ENCODE assay signal across 1 cellular context in genomic region chr2:202750778-202751427, GRCh38.
TF ChIP-seq lines count a peak whose summit lies in the region.

No MANE protein-coding gene starts in this region.

TF ChIP-seq in HEK293, 187 proteins besides CTCF, POLR2A, EP300 and RAD21 (continued from another document):
- TF ChIP-seq ZNF488 (tag by site-specific recombination; IDR thresholded peaks at IDR 0.05) (no peak), ZNF10 (tag by site-specific recombination; IDR thresholded peaks at IDR 0.05) (no peak), ZBTB7A (tag by site-specific recombination; IDR thresholded peaks at IDR 0.05; ENCODE audit: low read depth) (no peak), ZNF311 (tag by site-specific recombination; IDR thresholded peaks at IDR 0.05; ENCODE audit: borderline replicate concordance) (no peak), ZXDB (tag by site-specific recombination; IDR thresholded peaks at IDR 0.05) (no peak), ZFP41 (tag by site-specific recombination; IDR thresholded peaks at IDR 0.05; ENCODE audit: borderline replicate concordance) (no peak), ZNF623 (tag by site-specific recombination; IDR thresholded peaks at IDR 0.05) (no peak), ZNF155 (tag by site-specific recombination; IDR thresholded peaks at IDR 0.05) (no peak), ZNF335 (tag by site-specific recombination; conservative IDR thresholded peaks at IDR 0.05) (0 out of 2 replicates have a peak, but pooled peaks have one; percentile 17), ZNF146 (tag by site-specific recombination; IDR thresholded peaks at IDR 0.05) (no peak), ATF2 (tag by site-specific recombination; IDR thresholded peaks at IDR 0.05; ENCODE audit: low read depth) (0 out of 2 replicates have a peak, but pooled peaks have one; percentile 20), ZNF785 (tag by site-specific recombination; IDR thresholded peaks at IDR 0.05) (no peak), RBAK (tag by site-specific recombination; IDR thresholded peaks at IDR 0.05) (no peak), PRDM6 (tag by site-specific recombination; IDR thresholded peaks at IDR 0.05) (peak; percentile 93), ZNF791 (tag by site-specific recombination; IDR thresholded peaks at IDR 0.05) (no peak), ZBTB8A (tag by site-specific recombination; IDR thresholded peaks at IDR 0.05) (no peak), IKZF3 (tag by site-specific recombination; IDR thresholded peaks at IDR 0.05) (no peak), PRDM4 (tag by site-specific recombination; IDR thresholded peaks at IDR 0.05) (no peak), GLI4 (tag by site-specific recombination; IDR thresholded peaks at IDR 0.05) (no peak), ZBTB6 (tag by site-specific recombination; IDR thresholded peaks at IDR 0.05) (no peak), ZNF292 (tag by site-specific recombination; IDR thresholded peaks at IDR 0.05; ENCODE audit: borderline replicate concordance, low read depth) (no peak), ZNF24 (tag by site-specific recombination; IDR thresholded peaks at IDR 0.05) (no peak), ZNF416 (tag by site-specific recombination; IDR thresholded peaks at IDR 0.05) (no peak), ZNF426 (tag by site-specific recombination; IDR thresholded peaks at IDR 0.05) (no peak), ZNF558 (tag by site-specific recombination; IDR thresholded peaks at IDR 0.05) (peak; percentile 55; the same call in 1 of the 2 replicates), ZNF654 (tag by site-specific recombination; IDR thresholded peaks at IDR 0.05; ENCODE audit: low read depth) (no peak), ZNF518A (tag by site-specific recombination; conservative IDR thresholded peaks at IDR 0.05; ENCODE audit: low read depth) (peak; percentile 44; the same call in 1 of the 2 replicates), ZNF148 (tag by site-specific recombination; IDR thresholded peaks at IDR 0.05; ENCODE audit: borderline replicate concordance) (no peak), ZNF398 (tag by site-specific recombination; IDR thresholded peaks at IDR 0.05) (no peak), ZNF600 (tag by site-specific recombination; IDR thresholded peaks at IDR 0.05) (no peak)
